8 cellular contexts compared by ENCODE assay signal in the genomic region with DNA sequence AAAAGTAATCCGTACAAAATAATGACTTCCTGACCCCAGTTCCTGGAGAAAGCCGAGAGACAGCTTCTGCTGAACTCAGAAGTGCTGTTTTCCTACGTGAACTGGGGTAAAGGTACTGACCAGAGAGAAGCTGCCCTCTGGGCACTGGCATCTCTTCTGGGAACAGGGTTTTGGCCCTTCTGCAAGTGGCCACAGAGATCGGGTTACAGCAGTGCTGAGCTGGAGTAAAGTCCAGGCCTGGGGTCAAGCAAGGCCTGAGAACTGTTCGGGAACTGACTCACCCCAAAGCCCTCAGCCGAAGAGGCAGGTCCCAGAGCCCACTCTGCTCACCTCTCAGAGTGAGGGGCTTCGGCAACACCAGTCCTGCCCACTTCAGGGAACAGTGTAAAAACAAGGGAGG.
A peak's percentile ranks its signal among the peaks of the same experiment; 100 is the strongest.
DNase-seq lines count a peak whose midpoint lies in the region; ATAC-seq, FAIRE-seq and TF ChIP-seq lines count a peak whose summit lies in the region.
"Had no signal": no experiment of that assay in that cellular context is flagged by ENCODE, and none has a peak within 500 bp of the region (broad histone marks: within the 10 kb centered on the region; RNA-seq: fewer than 3 reads in every experiment).

No MANE protein-coding gene starts in this region.

- no peak overlapping the region for H2AFZ ChIP-seq in SU-DHL-6 (ENCODE audit: low read depth, low read length, severe bottlenecking)

- H3K9me3 ChIP-seq in SU-DHL-6 (ENCODE audit: insufficient read depth, low read length) (no peaks in the 10 kb centered on the region), heart left ventricle (no peaks in the 10 kb centered on the region), sigmoid colon (no peaks in the 10 kb centered on the region)

- TF ChIP-seq POLR2A in H54 (IDR thresholded peaks at IDR 0.05; ENCODE audit: low read depth, low read length) (no peak), heart left ventricle (IDR thresholded peaks at IDR 0.05) (no peak), sigmoid colon (IDR thresholded peaks at IDR 0.05) (no peak)

- no peaks in the 10 kb centered on the region for H3K36me3 Mint-ChIP-seq in stimulated activated memory B cell treated with anti-CD40 and anti-IgM and Interleukin-4, amounts not matched to agents 10 μg/mL and 1 μg/mL and 100 μg/mL, for 72 hours
- H3K36me3 Mint-ChIP-seq: naive B cell had no signal

- peak overlapping the region; percentile 89 for H3K27ac Mint-ChIP-seq in stimulated activated memory B cell treated with anti-CD40 and anti-IgM and Interleukin-4, amounts not matched to agents 10 μg/mL and 1 μg/mL and 100 μg/mL, for 72 hours

- no peak for TF ChIP-seq EP300 in sigmoid colon (IDR thresholded peaks at IDR 0.05)

- 44 to 60% (median 50%) methylated on average over 6 to 7 of the region's 7 CpGs for WGBS in heart left ventricle, 4 donors
- 83 to 85% methylated on average over 7 of the region's 7 CpGs for WGBS in sigmoid colon, 2 donors

- no peaks in the 10 kb centered on the region for H4K20me1 ChIP-seq in SU-DHL-6 (ENCODE audit: low read depth, low read length)

- H3K4me3 Mint-ChIP-seq in stimulated activated memory B cell treated with anti-CD40 and anti-IgM and Interleukin-4, amounts not matched to agents 10 μg/mL and 1 μg/mL and 100 μg/mL, for 72 hours, result no peak overlapping the region

- H3K36me3 ChIP-seq in SU-DHL-6 (ENCODE audit: low read length) (no peaks in the 10 kb centered on the region), heart left ventricle (no peaks in the 10 kb centered on the region), sigmoid colon (no peaks in the 10 kb centered on the region)

- peak; percentile 82 for FAIRE-seq in H54 (lab: Jason Lieb, UNC)

- peak overlapping the region; percentile 42 for H3K4me3 ChIP-seq in SU-DHL-6 (ENCODE audit: insufficient read depth, low read length, poor library complexity, severe bottlenecking)
- H3K4me3 ChIP-seq in heart left ventricle, result no peak overlapping the region
- H3K4me3 ChIP-seq in sigmoid colon, result no peak overlapping the region

- TF ChIP-seq CTCF in SU-DHL-6 (IDR thresholded peaks at IDR 0.05; ENCODE audit: insufficient read depth, low read length, poor library complexity, severe bottlenecking) (no peak), heart left ventricle (IDR thresholded peaks at IDR 0.05) (no peak), sigmoid colon (IDR thresholded peaks at IDR 0.05) (no peak)

- ATAC-seq in heart left ventricle (peak; percentile 65 to 81 (median 72)), GM18511 (IDR thresholded peaks at IDR 0.05; ENCODE audit: unreplicated experiment) (no peak)
- no peak for ATAC-seq in stimulated activated memory B cell treated with anti-CD40 and anti-IgM and Interleukin-4, amounts not matched to agents 10 μg/mL and 1 μg/mL and 100 μg/mL, for 72 hours

- intact Hi-C loops in heart left ventricle (cut with DNase I), result no loop called here
- intact Hi-C loops in sigmoid colon (cut with DNase I), result no loop called here

- H3F3A ChIP-seq in SU-DHL-6 (ENCODE audit: insufficient read depth), result peaks cover 37% of the 10 kb centered on the region

- H3K9ac ChIP-seq in SU-DHL-6 (ENCODE audit: low read length), result peak overlapping the region; percentile 50

- no peaks in the 10 kb centered on the region for H3K27me3 ChIP-seq in SU-DHL-6 (ENCODE audit: low read length)
- H3K27me3 ChIP-seq in heart left ventricle, result no peaks in the 10 kb centered on the region
- H3K27me3 ChIP-seq in sigmoid colon, result no peaks in the 10 kb centered on the region

- H3K4me1 Mint-ChIP-seq in stimulated activated memory B cell treated with anti-CD40 and anti-IgM and Interleukin-4, amounts not matched to agents 10 μg/mL and 1 μg/mL and 100 μg/mL, for 72 hours, result peaks cover 39% of the 10 kb centered on the region

- no peak for DNase-seq in H54 (ENCODE audit: insufficient read length, low spot score)
- DNase-seq in heart left ventricle, result no peak
- no peak for DNase-seq in SHP77 (lab: John Stamatoyannopoulos, UW)
- no peak for DNase-seq in sigmoid colon
- DNase-seq: naive B cell had no signal

- H3K27me3 Mint-ChIP-seq in stimulated activated memory B cell treated with anti-CD40 and anti-IgM and Interleukin-4, amounts not matched to agents 10 μg/mL and 1 μg/mL and 100 μg/mL, for 72 hours, result no peaks in the 10 kb centered on the region
- H3K27me3 Mint-ChIP-seq: naive B cell had no signal

- H3K9me3 Mint-ChIP-seq in stimulated activated memory B cell treated with anti-CD40 and anti-IgM and Interleukin-4, amounts not matched to agents 10 μg/mL and 1 μg/mL and 100 μg/mL, for 72 hours, result no peaks in the 10 kb centered on the region
- H3K9me3 Mint-ChIP-seq: naive B cell had no signal

- peaks cover 0 to 42% (median 15%) of the 10 kb centered on the region in 12 donors for H3K4me1 ChIP-seq in heart left ventricle
- H3K4me1 ChIP-seq in sigmoid colon, result peaks cover 0 to 12% (median 8%) of the 10 kb centered on the region in 4 donors

- H3K9me2 ChIP-seq in SU-DHL-6 (replicated peaks; ENCODE audit: insufficient read depth, low read length), result no peaks in the 10 kb centered on the region

- H3K27ac ChIP-seq in SU-DHL-6 (ENCODE audit: low read depth, low read length) (peak overlapping the region; percentile 99), heart left ventricle (peak overlapping the region in 6 of 12 donors; percentile 6 to 56 (median 22)), sigmoid colon (no peak overlapping the region)

- H3K4me2 ChIP-seq in SU-DHL-6 (ENCODE audit: low read depth, low read length, poor library complexity, severe bottlenecking), result peak overlapping the region; percentile 88

- no peaks in the 10 kb centered on the region for H3K79me2 ChIP-seq in SU-DHL-6 (ENCODE audit: insufficient read depth, low read length)

Comparison
In these comparisons a context has a peak if more than half of its experiments do, and no peak if none do; other contexts are left out.
1. ATAC-seq: peak in heart left ventricle (4 of 4); none in stimulated activated memory B cell treated with anti-CD40 and anti-IgM and Interleukin-4, amounts not matched to agents 10 μg/mL and 1 μg/mL and 100 μg/mL, for 72 hours (single experiment) and GM18511 (single experiment).